ENCODE assay signal across 10 cellular contexts in genomic region chr6:155628315-155628714, GRCh38.
DNase-seq lines count a peak whose midpoint lies in the region; ATAC-seq and TF ChIP-seq lines count a peak whose summit lies in the region.
"Had no signal": no experiment of that assay in that cellular context is flagged by ENCODE, and none has a peak within 500 bp of the region (broad histone marks: within the 10 kb centered on the region; RNA-seq: fewer than 3 reads in every experiment).

No MANE protein-coding gene starts in this region.

- no peak overlapping the region for H3K27ac ChIP-seq in WERI-Rb-1
- H3K27ac ChIP-seq in A673 (ENCODE audit: low read depth, low read length, poor library complexity, severe bottlenecking): no peak overlapping the region
- H3K27ac ChIP-seq: SK-N-MC had no signal

- BruUV-seq in A673 (replicated peaks; lab: Mats Ljungman, UMichigan): no TSS peak

- H3K36me3 Mint-ChIP-seq in mesothelial cell of epicardium: no peaks in the 10 kb centered on the region

- H3K9me3 Mint-ChIP-seq in mesothelial cell of epicardium: peaks cover 5% of the 10 kb centered on the region

- peak; percentile 63 for DNase-seq in stimulated activated CD4-positive, alpha-beta T cell treated with anti-CD3 and anti-CD28 coated beads, Interleukin-15, amount 100 ng/mL, for 24 hours
- no peak for DNase-seq in kidney glomerular epithelial cell (lab: John Stamatoyannopoulos, UW)
- no peak for DNase-seq in WERI-Rb-1
- no peak for DNase-seq in A673 (ENCODE audit: low spot score)
- no peak for DNase-seq in mesothelial cell of epicardium (ENCODE audit: low spot score in 2 of 2, unreplicated experiment in 2 of 2)
- DNase-seq: DMS53 had no signal

- CTCF ChIA-PET in A673 (lab: Charles Lee): no interaction called here

- no peak overlapping the region for H3K4me3 ChIP-seq in WERI-Rb-1 (ENCODE audit: low read depth, low read length)
- no peak overlapping the region for H3K4me3 ChIP-seq in A673 (ENCODE audit: low read depth, low read length, poor library complexity, severe bottlenecking)
- H3K4me3 ChIP-seq: SK-N-MC had no signal

- no peaks in the 10 kb centered on the region for H3K27me3 Mint-ChIP-seq in mesothelial cell of epicardium (ENCODE audit: low read depth)

- H3K4me1 Mint-ChIP-seq in mesothelial cell of epicardium: no peaks in the 10 kb centered on the region

- intact Hi-C loops in A673 (cut with micrococcal nuclease; ENCODE audit: unreplicated experiment): no loop called here

- no peaks in the 10 kb centered on the region for H3K4me1 ChIP-seq in A673 (ENCODE audit: insufficient read depth, low read length, poor library complexity, severe bottlenecking)

- H3K36me3 ChIP-seq in WERI-Rb-1: no peaks in the 10 kb centered on the region
- no peaks in the 10 kb centered on the region for H3K36me3 ChIP-seq in A673 (ENCODE audit: insufficient read depth, low read length, poor library complexity, severe bottlenecking)

- POLR2A ChIA-PET in A673 (lab: Charles Lee; ENCODE audit: low non-redundant PET): interaction anchor here (0.9 kb wide), 1 partner anchor 363 kb away, joined by 18 read pairs; no protein-coding TSS in a partner anchor

- H3K4me3 Mint-ChIP-seq in mesothelial cell of epicardium: no peak overlapping the region

- ATAC-seq in GM18511 (IDR thresholded peaks at IDR 0.05; ENCODE audit: unreplicated experiment) (peak; percentile 84), GM21526 (IDR thresholded peaks at IDR 0.05; ENCODE audit: low FRiP score, unreplicated experiment) (peak; percentile 90), HG03469 (IDR thresholded peaks at IDR 0.05; ENCODE audit: unreplicated experiment) (peak; percentile 92)

- no peak for TF ChIP-seq CTCF in WERI-Rb-1 (IDR thresholded peaks at IDR 0.05; ENCODE audit: low read depth, low read length)
- no peak for TF ChIP-seq CTCF in A673 (conservative IDR thresholded peaks at IDR 0.05; ENCODE audit: low read depth, low read length)
- no peak for TF ChIP-seq CTCF in mesothelial cell of epicardium (IDR thresholded peaks at IDR 0.05; ENCODE audit: unreplicated experiment)

- H3K27ac Mint-ChIP-seq in mesothelial cell of epicardium: no peak overlapping the region

- H3K9me3 ChIP-seq in WERI-Rb-1 (ENCODE audit: severe bottlenecking) (no peaks in the 10 kb centered on the region), A673 (ENCODE audit: low read depth, low read length, poor library complexity, severe bottlenecking) (no peaks in the 10 kb centered on the region)

- H3K27me3 ChIP-seq in WERI-Rb-1 (ENCODE audit: insufficient read depth, low read depth, severe bottlenecking): no peaks in the 10 kb centered on the region
- H3K27me3 ChIP-seq in A673 (replicated peaks; ENCODE audit: insufficient read depth, low read depth, low read length, poor library complexity): no peaks in the 10 kb centered on the region
